Comparison of ENCODE assay signal across 1 cellular context in the genomic region with DNA sequence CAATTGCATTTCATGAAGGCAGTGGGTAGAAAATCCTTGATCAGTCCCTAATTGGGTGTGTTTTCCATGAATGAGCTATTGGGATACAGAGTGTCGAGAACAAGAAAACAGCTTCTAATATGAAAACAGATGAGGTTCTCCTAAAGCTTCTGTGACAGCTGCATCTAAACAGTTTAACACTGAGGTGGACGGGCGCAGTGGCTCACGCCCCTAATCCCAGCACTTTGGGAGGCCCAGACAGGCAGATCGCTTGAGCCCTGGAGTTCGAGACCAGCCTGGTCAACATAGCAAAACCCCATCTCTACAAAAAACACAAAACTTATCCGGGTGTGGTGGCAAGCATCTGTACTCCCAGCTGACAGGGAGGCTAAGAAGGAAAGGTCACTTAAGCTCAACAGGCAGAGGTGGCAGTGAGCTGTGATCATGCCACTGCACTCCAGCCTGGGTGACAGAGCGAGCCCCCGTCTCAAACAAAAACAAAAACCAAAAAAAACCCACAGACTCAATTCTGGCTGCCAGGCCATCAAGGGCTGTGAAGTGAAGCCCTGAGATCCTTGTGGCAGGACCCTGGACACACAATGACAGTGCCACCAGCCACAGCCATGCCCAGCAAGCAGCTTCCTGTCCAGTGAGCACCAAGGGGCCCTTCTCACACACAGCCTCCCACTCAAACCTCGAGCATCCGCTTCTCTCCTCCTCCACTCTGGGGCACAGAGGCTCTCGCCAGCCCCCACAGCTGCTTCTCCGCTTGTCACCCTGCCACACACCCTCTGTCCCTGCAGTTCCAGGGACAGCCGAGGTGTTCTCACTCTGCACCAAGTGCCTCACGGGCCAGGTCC.
TF ChIP-seq lines count a peak whose summit lies in the region.

No MANE protein-coding gene starts in this region.

TF ChIP-seq in HepG2, 621 proteins besides CTCF, POLR2A, EP300 and RAD21 (continued from another document):
- TF ChIP-seq, protein P1, sequence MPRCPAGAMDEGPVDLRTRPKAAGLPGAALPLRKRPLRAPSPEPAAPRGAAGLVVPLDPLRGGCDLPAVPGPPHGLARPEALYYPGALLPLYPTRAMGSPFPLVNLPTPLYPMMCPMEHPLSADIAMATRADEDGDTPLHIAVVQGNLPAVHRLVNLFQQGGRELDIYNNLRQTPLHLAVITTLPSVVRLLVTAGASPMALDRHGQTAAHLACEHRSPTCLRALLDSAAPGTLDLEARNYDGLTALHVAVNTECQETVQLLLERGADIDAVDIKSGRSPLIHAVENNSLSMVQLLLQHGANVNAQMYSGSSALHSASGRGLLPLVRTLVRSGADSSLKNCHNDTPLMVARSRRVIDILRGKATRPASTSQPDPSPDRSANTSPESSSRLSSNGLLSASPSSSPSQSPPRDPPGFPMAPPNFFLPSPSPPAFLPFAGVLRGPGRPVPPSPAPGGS (CRISPR knock-in tag; IDR thresholded peaks at IDR 0.05) = no peak
- TF ChIP-seq, protein P2, sequence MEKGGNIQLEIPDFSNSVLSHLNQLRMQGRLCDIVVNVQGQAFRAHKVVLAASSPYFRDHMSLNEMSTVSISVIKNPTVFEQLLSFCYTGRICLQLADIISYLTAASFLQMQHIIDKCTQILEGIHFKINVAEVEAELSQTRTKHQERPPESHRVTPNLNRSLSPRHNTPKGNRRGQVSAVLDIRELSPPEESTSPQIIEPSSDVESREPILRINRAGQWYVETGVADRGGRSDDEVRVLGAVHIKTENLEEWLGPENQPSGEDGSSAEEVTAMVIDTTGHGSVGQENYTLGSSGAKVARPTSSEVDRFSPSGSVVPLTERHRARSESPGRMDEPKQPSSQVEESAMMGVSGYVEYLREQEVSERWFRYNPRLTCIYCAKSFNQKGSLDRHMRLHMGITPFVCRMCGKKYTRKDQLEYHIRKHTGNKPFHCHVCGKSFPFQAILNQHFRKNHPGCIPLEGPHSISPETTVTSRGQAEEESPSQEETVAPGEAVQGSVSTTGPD (CRISPR knock-in tag; IDR thresholded peaks at IDR 0.05) = no peak
- no peak for TF ChIP-seq ZNF12 (CRISPR knock-in tag; IDR thresholded peaks at IDR 0.05)
- no peak for TF ChIP-seq MIXL1 (CRISPR knock-in tag; IDR thresholded peaks at IDR 0.05)
